In genomic region chr7:131021460-131021859, GRCh38 we compare ENCODE assay signal across 10 cellular contexts.
DNase-seq lines count a peak whose midpoint lies in the region; ATAC-seq and TF ChIP-seq lines count a peak whose summit lies in the region.
"Had no signal": no experiment of that assay in that cellular context is flagged by ENCODE, and none has a peak within 500 bp of the region (broad histone marks: within the 10 kb centered on the region; RNA-seq: fewer than 3 reads in every experiment).

No MANE protein-coding gene starts in this region.

- CTCF ChIA-PET in RWPE1 (lab: Yijun Ruan, JAX), result no interaction called here

- H3K9me2 ChIP-seq in DOHH2 (replicated peaks; ENCODE audit: control insufficient read depth, low read length), result no peaks in the 10 kb centered on the region

- H3K27ac ChIP-seq in DOHH2 (ENCODE audit: low read depth, low read length) (0 out of 2 replicates have a peak overlapping the region, but pooled peaks have one; percentile 7), RWPE1 (no peak overlapping the region)
- H3K27ac ChIP-seq: cardiac muscle cell, hepatocyte had no signal

- H3K9me3 Mint-ChIP-seq in activated naive CD8-positive, alpha-beta T cell (ENCODE audit: low read depth), result no peaks in the 10 kb centered on the region

- DNase-seq in C1 segment of cervical spinal cord (lab: John Stamatoyannopoulos, UW), result no peak
- no peak for DNase-seq in foreskin fibroblast
- no peak for DNase-seq in RWPE1 (ENCODE audit: low spot score)
- DNase-seq in NCI-H146 treated with DMSO at 0.1 percent for 48 hours (lab: John Stamatoyannopoulos, UW; ENCODE audit: unreplicated experiment), result no peak

- peaks cover 14% of the 10 kb centered on the region for H3F3A ChIP-seq in DOHH2 (ENCODE audit: control insufficient read depth, insufficient read depth)

- peaks cover 50% of the 10 kb centered on the region for H3K36me3 ChIP-seq in DOHH2 (ENCODE audit: control insufficient read depth, low read length)
- H3K36me3 ChIP-seq: cardiac muscle cell had no signal

- H3K27ac Mint-ChIP-seq in activated naive CD8-positive, alpha-beta T cell, result peak overlapping the region; percentile 96

- POLR2A ChIA-PET in RWPE1 (lab: Yijun Ruan, JAX; ENCODE audit: low non-redundant PET), result no interaction called here

- H3K36me3 Mint-ChIP-seq in activated naive CD8-positive, alpha-beta T cell, result peaks cover 21% of the 10 kb centered on the region

- H3K4me2 ChIP-seq in DOHH2 (ENCODE audit: low read length), result peak overlapping the region; percentile 47
- H3K4me2 ChIP-seq: hepatocyte had no signal

- H3K27me3 ChIP-seq in DOHH2 (ENCODE audit: control insufficient read depth, low read length), result no peaks in the 10 kb centered on the region
- H3K27me3 ChIP-seq: cardiac muscle cell, hepatocyte had no signal

- no peaks in the 10 kb centered on the region for H3K9me3 ChIP-seq in DOHH2 (ENCODE audit: control insufficient read depth, insufficient read depth, low read length)

- H3K27me3 Mint-ChIP-seq in activated naive CD8-positive, alpha-beta T cell, result no peaks in the 10 kb centered on the region

- H3K79me2 ChIP-seq in DOHH2 (ENCODE audit: control insufficient read depth, low read length), result peaks cover 92% of the 10 kb centered on the region
- H3K79me2 ChIP-seq: hepatocyte had no signal

- H4K20me1 ChIP-seq in DOHH2 (ENCODE audit: control insufficient read depth, insufficient read depth, low read depth, low read length), result peaks cover 30% of the 10 kb centered on the region

- H3K4me1 ChIP-seq in DOHH2 (ENCODE audit: control insufficient read depth, low read length), result peaks cover 57% of the 10 kb centered on the region

- no peak for TF ChIP-seq CTCF in DOHH2 (IDR thresholded peaks at IDR 0.05; ENCODE audit: low read depth, low read length, poor library complexity, severe bottlenecking)
- no peak for TF ChIP-seq CTCF in foreskin fibroblast (IDR thresholded peaks at IDR 0.05; ENCODE audit: low read depth, low read length)
- TF ChIP-seq CTCF in RWPE1 (conservative IDR thresholded peaks at IDR 0.05; ENCODE audit: low read depth), result no peak

- H3K4me3 ChIP-seq in DOHH2 (ENCODE audit: low read length) (peak overlapping the region; percentile 21), foreskin fibroblast (ENCODE audit: low read depth in 1 of 2, low read length in 2 of 2) (no peak overlapping the region)
- H3K4me3 ChIP-seq: cardiac muscle cell, hepatocyte had no signal

- H3K4me1 Mint-ChIP-seq in activated naive CD8-positive, alpha-beta T cell (ENCODE audit: low read depth), result peaks cover 83% of the 10 kb centered on the region

- peak; percentile 54 for ATAC-seq in GM19043 (IDR thresholded peaks at IDR 0.05; ENCODE audit: low read depth, unreplicated experiment)
- peak; percentile 52 for ATAC-seq in HG03066 (IDR thresholded peaks at IDR 0.05; ENCODE audit: low read depth, unreplicated experiment)

- H3K4me3 Mint-ChIP-seq in activated naive CD8-positive, alpha-beta T cell, result peak overlapping the region; percentile 69
